Comparison of ENCODE assay signal across 8 cellular contexts in the genomic region with DNA sequence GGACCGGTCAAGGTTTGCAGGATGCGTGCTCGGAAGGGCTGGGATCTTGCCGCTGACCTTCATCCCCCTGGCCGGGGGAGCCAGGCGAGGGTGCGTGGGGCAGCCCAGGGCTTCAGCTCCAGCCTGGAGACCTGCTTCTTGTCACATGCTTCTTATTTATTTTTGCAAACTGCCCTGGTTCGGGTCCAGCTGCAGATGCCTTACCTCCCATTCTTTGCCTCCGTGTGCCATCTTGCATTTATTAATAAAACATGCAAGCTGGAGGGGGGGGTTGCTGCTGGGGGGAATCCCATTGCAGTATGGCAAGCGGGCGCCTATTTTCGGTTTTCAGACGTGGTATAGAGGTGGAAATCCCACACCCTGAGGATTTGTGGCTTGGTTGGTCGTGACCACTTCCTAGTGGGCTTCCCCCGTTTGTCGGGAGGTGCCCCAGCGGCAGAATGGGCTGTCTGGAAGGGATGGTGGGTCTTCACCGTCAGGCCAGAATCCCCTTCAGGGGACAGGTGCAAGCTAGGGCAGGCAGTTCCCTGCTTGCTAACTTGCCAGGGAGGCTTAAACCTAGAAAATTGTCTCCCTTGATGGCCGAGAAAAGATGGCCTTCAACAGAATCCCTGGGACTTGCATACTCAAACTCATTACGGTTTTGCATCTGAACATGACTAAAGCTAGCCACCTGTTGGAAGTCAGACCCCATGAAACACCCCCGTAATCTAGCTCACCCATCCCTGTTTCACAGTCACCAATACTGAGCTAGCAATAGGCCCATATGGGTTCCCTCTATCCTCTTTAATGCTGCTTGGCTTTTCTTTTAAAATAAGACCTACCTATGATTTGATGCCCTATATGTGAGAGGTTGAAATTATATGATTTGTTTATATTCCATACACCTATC.
DNase-seq lines count a peak whose midpoint lies in the region; ATAC-seq and TF ChIP-seq lines count a peak whose summit lies in the region.

No MANE protein-coding gene starts in this region.

- H3K27ac ChIP-seq in duodenal mucosa (ENCODE audit: low read depth, low read length): no peak overlapping the region

- H3K36me3 ChIP-seq in duodenal mucosa (ENCODE audit: control insufficient read depth in 1 of 2, insufficient read depth in 2 of 2, low read length in 2 of 2): no peaks in the 10 kb centered on the region

- ATAC-seq in GM18907 (IDR thresholded peaks at IDR 0.05; ENCODE audit: unreplicated experiment) (peak; percentile 28), HG03378 (IDR thresholded peaks at IDR 0.05; ENCODE audit: unreplicated experiment) (no peak), HG02571 (IDR thresholded peaks at IDR 0.05; ENCODE audit: unreplicated experiment) (no peak), GM18519 (IDR thresholded peaks at IDR 0.05; ENCODE audit: low FRiP score, unreplicated experiment) (no peak)

- H3K27me3 Mint-ChIP-seq in nephron progenitor cell (ENCODE audit: low read depth, poor library complexity): peaks cover 60% of the 10 kb centered on the region

- no peak for TF ChIP-seq CTCF in nephron progenitor cell (IDR thresholded peaks at IDR 0.05)

- no peaks in the 10 kb centered on the region for H3K9me3 ChIP-seq in duodenal mucosa (ENCODE audit: control insufficient read depth in 1 of 2, low read length in 2 of 2)

- DNase-seq in SW480 (ENCODE audit: low spot score): peak; percentile 10
- no peak for DNase-seq in nephron progenitor cell
- no peak for DNase-seq in NCI-H1092 (lab: John Stamatoyannopoulos, UW)

- H3K4me1 Mint-ChIP-seq in nephron progenitor cell: peaks cover 34% of the 10 kb centered on the region

- no peaks in the 10 kb centered on the region for H3K9me3 Mint-ChIP-seq in nephron progenitor cell

- H3K4me1 ChIP-seq in duodenal mucosa (ENCODE audit: control insufficient read depth in 1 of 2, insufficient read depth in 2 of 2, low read length in 2 of 2): peaks cover 7 to 15% of the 10 kb centered on the region in 2 donors

- no peak overlapping the region for H3K27ac Mint-ChIP-seq in nephron progenitor cell

- H3K4me3 ChIP-seq in duodenal mucosa (ENCODE audit: low read depth in 1 of 2, low read length in 2 of 2): peak overlapping the region; percentile 31 to 66

- H3K36me3 Mint-ChIP-seq in nephron progenitor cell (ENCODE audit: low read depth): no peaks in the 10 kb centered on the region

- no peak overlapping the region for H3K9ac ChIP-seq in duodenal mucosa (ENCODE audit: low read depth in 1 of 2, low read length in 2 of 2)

- peaks cover 35 to 44% of the 10 kb centered on the region in 2 donors for H3K27me3 ChIP-seq in duodenal mucosa (ENCODE audit: control insufficient read depth in 1 of 2, insufficient read depth in 2 of 2, low read length in 2 of 2)

- H3K4me3 Mint-ChIP-seq in nephron progenitor cell: peak overlapping the region; percentile 82
